In the genomic region with DNA sequence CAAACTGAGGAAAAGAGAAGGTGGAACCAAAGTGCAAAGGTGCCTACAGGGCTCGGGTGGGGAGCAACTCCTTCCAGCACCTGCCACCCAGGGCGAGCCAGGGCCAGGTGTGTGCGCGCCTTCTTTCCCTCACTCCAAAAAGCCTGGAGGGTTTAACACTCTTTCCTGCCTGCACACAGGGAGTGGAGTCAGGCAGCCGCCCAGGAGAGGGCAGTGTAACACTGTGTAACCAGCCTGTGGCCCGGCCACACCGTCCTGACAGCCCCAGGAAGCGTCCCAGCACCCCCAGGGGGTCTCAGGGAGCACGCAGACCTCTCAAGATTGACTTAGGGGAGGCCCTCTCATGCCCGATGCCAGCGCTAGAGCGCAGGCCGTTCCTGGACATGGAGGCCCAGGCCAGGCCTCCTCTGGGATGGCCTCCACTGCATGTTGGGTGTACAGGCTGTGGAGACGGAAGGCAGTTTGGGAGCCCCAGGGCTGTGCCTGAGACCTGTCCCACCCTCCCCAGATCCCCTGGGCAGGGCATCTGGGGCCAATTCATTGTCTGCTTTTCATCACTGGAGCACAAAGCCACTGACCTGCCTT, we compare ENCODE assay signal across 8 cellular contexts. TPM values are rescaled to one million over a fixed set of nuclear protein-coding genes. Genes with fewer than 3 reads are reported as not detected.
DNase-seq lines count a peak whose midpoint lies in the region; ATAC-seq lines count a peak whose summit lies in the region.

No MANE protein-coding gene starts in this region.

- no peaks in the 10 kb centered on the region for H3K27me3 Mint-ChIP-seq in activated naive CD4-positive, alpha-beta T cell treated with anti-CD3 and anti-CD28 coated beads, Interleukin-2, amount 10 ng/mL, durations not matched to agents 7 days and 5 days
- H3K27me3 Mint-ChIP-seq in activated naive CD8-positive, alpha-beta T cell treated with anti-CD3 and anti-CD28 coated beads, Interleukin-2, amount 50 U/mL, for 24 hours = no peaks in the 10 kb centered on the region
- no peaks in the 10 kb centered on the region for H3K27me3 Mint-ChIP-seq in stimulated activated naive B cell treated with anti-CD40 and anti-IgM and Interleukin-4, amounts not matched to agents 10 μg/mL and 1 μg/mL and 100 μg/mL, for 72 hours
- peaks cover 0 to 1% (median 0%) of the 10 kb centered on the region in 3 donors for H3K27me3 Mint-ChIP-seq in immature natural killer cell (ENCODE audit: low read depth in 3 of 3)

- H3K36me3 Mint-ChIP-seq in activated naive CD4-positive, alpha-beta T cell treated with anti-CD3 and anti-CD28 coated beads, Interleukin-2, amount 10 ng/mL, durations not matched to agents 7 days and 5 days = peaks cover 7% of the 10 kb centered on the region
- no peaks in the 10 kb centered on the region for H3K36me3 Mint-ChIP-seq in activated naive CD8-positive, alpha-beta T cell treated with anti-CD3 and anti-CD28 coated beads, Interleukin-2, amount 50 U/mL, for 24 hours (ENCODE audit: low read depth)
- H3K36me3 Mint-ChIP-seq in stimulated activated naive B cell treated with anti-CD40 and anti-IgM and Interleukin-4, amounts not matched to agents 10 μg/mL and 1 μg/mL and 100 μg/mL, for 72 hours = peaks cover 8 to 29% of the 10 kb centered on the region in 2 donors
- H3K36me3 Mint-ChIP-seq in immature natural killer cell = peaks cover 0 to 3% (median 0%) of the 10 kb centered on the region in 3 donors

- no peaks in the 10 kb centered on the region for H3K4me1 Mint-ChIP-seq in activated naive CD4-positive, alpha-beta T cell treated with anti-CD3 and anti-CD28 coated beads, Interleukin-2, amount 10 ng/mL, durations not matched to agents 7 days and 5 days
- no peaks in the 10 kb centered on the region for H3K4me1 Mint-ChIP-seq in activated naive CD8-positive, alpha-beta T cell treated with anti-CD3 and anti-CD28 coated beads, Interleukin-2, amount 50 U/mL, for 24 hours
- no peaks in the 10 kb centered on the region for H3K4me1 Mint-ChIP-seq in stimulated activated naive B cell treated with anti-CD40 and anti-IgM and Interleukin-4, amounts not matched to agents 10 μg/mL and 1 μg/mL and 100 μg/mL, for 72 hours
- no peaks in the 10 kb centered on the region for H3K4me1 Mint-ChIP-seq in immature natural killer cell

- no peak overlapping the region for H3K27ac ChIP-seq in iPS DF 6.9 (ENCODE audit: low read length)

- no peaks in the 10 kb centered on the region for H3K27me3 ChIP-seq in iPS DF 6.9 (ENCODE audit: control insufficient read depth, insufficient read depth, low read length)

- H3K4me3 Mint-ChIP-seq in activated naive CD4-positive, alpha-beta T cell treated with anti-CD3 and anti-CD28 coated beads, Interleukin-2, amount 10 ng/mL, durations not matched to agents 7 days and 5 days = no peak overlapping the region
- no peak overlapping the region for H3K4me3 Mint-ChIP-seq in activated naive CD8-positive, alpha-beta T cell treated with anti-CD3 and anti-CD28 coated beads, Interleukin-2, amount 50 U/mL, for 24 hours
- no peak overlapping the region for H3K4me3 Mint-ChIP-seq in stimulated activated naive B cell treated with anti-CD40 and anti-IgM and Interleukin-4, amounts not matched to agents 10 μg/mL and 1 μg/mL and 100 μg/mL, for 72 hours
- H3K4me3 Mint-ChIP-seq in immature natural killer cell = no peak overlapping the region

- no peak overlapping the region for H3K4me3 ChIP-seq in iPS DF 6.9 (ENCODE audit: low read length)

- WGBS in iPS DF 6.9 (ENCODE audit: insufficient coverage, insufficient read length) = no CpG with 5 or more reads among the region's 14 CpGs

- H3K9me3 Mint-ChIP-seq in activated naive CD4-positive, alpha-beta T cell treated with anti-CD3 and anti-CD28 coated beads, Interleukin-2, amount 10 ng/mL, durations not matched to agents 7 days and 5 days = no peaks in the 10 kb centered on the region
- no peaks in the 10 kb centered on the region for H3K9me3 Mint-ChIP-seq in activated naive CD8-positive, alpha-beta T cell treated with anti-CD3 and anti-CD28 coated beads, Interleukin-2, amount 50 U/mL, for 24 hours
- no peaks in the 10 kb centered on the region for H3K9me3 Mint-ChIP-seq in stimulated activated naive B cell treated with anti-CD40 and anti-IgM and Interleukin-4, amounts not matched to agents 10 μg/mL and 1 μg/mL and 100 μg/mL, for 72 hours
- H3K9me3 Mint-ChIP-seq in immature natural killer cell = no peaks in the 10 kb centered on the region

- no peak overlapping the region for H3K27ac Mint-ChIP-seq in activated naive CD4-positive, alpha-beta T cell treated with anti-CD3 and anti-CD28 coated beads, Interleukin-2, amount 10 ng/mL, durations not matched to agents 7 days and 5 days
- H3K27ac Mint-ChIP-seq in activated naive CD8-positive, alpha-beta T cell treated with anti-CD3 and anti-CD28 coated beads, Interleukin-2, amount 50 U/mL, for 24 hours = no peak overlapping the region
- no peak overlapping the region for H3K27ac Mint-ChIP-seq in stimulated activated naive B cell treated with anti-CD40 and anti-IgM and Interleukin-4, amounts not matched to agents 10 μg/mL and 1 μg/mL and 100 μg/mL, for 72 hours
- H3K27ac Mint-ChIP-seq in immature natural killer cell = no peak overlapping the region

- H3K36me3 ChIP-seq in iPS DF 6.9 (ENCODE audit: control insufficient read depth, insufficient read depth, low read length) = peaks cover 19% of the 10 kb centered on the region

- peaks cover 3% of the 10 kb centered on the region for H3K4me1 ChIP-seq in iPS DF 6.9 (ENCODE audit: control insufficient read depth, insufficient read depth, low read length)

- ATAC-seq in HG02973 (IDR thresholded peaks at IDR 0.05; ENCODE audit: unreplicated experiment) = peak; percentile 53
- peak; percentile 52 for ATAC-seq in activated naive CD8-positive, alpha-beta T cell treated with anti-CD3 and anti-CD28 coated beads, Interleukin-2, amount 50 U/mL, for 24 hours
- ATAC-seq in stimulated activated naive B cell treated with anti-CD40 and anti-IgM and Interleukin-4, amounts not matched to agents 10 μg/mL and 1 μg/mL and 100 μg/mL, for 72 hours (replicated peaks) = peak; percentile 88 to 91

- peak; percentile 51 for DNase-seq in activated naive CD4-positive, alpha-beta T cell treated with anti-CD3 and anti-CD28 coated beads, Interleukin-2, amount 10 ng/mL, durations not matched to agents 7 days and 5 days
- DNase-seq in activated naive CD4-positive, alpha-beta T cell treated with Interleukin-2 at 50 U/mL for 16 hours = no peak
- peak; percentile 83 for DNase-seq in NCI-H345 (lab: John Stamatoyannopoulos, UW)
- DNase-seq in activated naive CD8-positive, alpha-beta T cell treated with anti-CD3 and anti-CD28 coated beads, Interleukin-2, amount 50 U/mL, for 24 hours = peak; percentile 33
- peak; percentile 52 for DNase-seq in iPS DF 6.9 (ENCODE audit: low read depth, low spot score)
- DNase-seq in stimulated activated naive B cell treated with anti-CD40 and anti-IgM and Interleukin-4, amounts not matched to agents 10 μg/mL and 1 μg/mL and 100 μg/mL, for 72 hours = peak; percentile 24
- DNase-seq in immature natural killer cell = no peak

- H3K9me3 ChIP-seq in iPS DF 6.9 (ENCODE audit: control insufficient read depth, insufficient read depth, low read length) = no peaks in the 10 kb centered on the region

- CTCF ChIA-PET in activated naive CD4-positive, alpha-beta T cell treated with anti-CD3 and anti-CD28 coated beads, Interleukin-2, amount 10 ng/mL, durations not matched to agents 7 days and 5 days (lab: Charles Lee) = interaction anchor here (0.7 to 1.2 kb wide), 3 partner anchors 11 to 451 kb away, joined by 3 to 4 read pairs (median 4); a partner anchor contains a TSS

RNA-seq across cellular contexts. Expression of a gene that starts 13.4 kb away (rescaled TPM):
- polyA plus RNA-seq in immature natural killer cell = 10 to 100 TPM; 15.8 to 18.3 (median 17.2) TPM

RNA-seq across cellular contexts. Expression of a gene that starts 42.9 kb away (rescaled TPM):
- polyA plus RNA-seq in immature natural killer cell = 10 to 100 TPM in 1 of 3 donors, 1 to 10 TPM in 2; 5.2 to 12.3 (median 6.7) TPM

Comparison
In these comparisons a context has a peak if more than half of its experiments do, and no peak if none do; other contexts are left out.
1. DNase-seq: peak in activated naive CD4-positive, alpha-beta T cell treated with anti-CD3 and anti-CD28 coated beads, Interleukin-2, amount 10 ng/mL, durations not matched to agents 7 days and 5 days (single experiment), NCI-H345 (single experiment), activated naive CD8-positive, alpha-beta T cell treated with anti-CD3 and anti-CD28 coated beads, Interleukin-2, amount 50 U/mL, for 24 hours (single experiment), iPS DF 6.9 (single experiment) and stimulated activated naive B cell treated with anti-CD40 and anti-IgM and Interleukin-4, amounts not matched to agents 10 μg/mL and 1 μg/mL and 100 μg/mL, for 72 hours (single experiment); none in activated naive CD4-positive, alpha-beta T cell treated with Interleukin-2 at 50 U/mL for 16 hours (single experiment) and immature natural killer cell (0 of 3).
2. Peak in every context shown above with its lines, with median percentiles within 50 percentile points of each other: ATAC-seq.